Comparison of ENCODE assay signal across 7 cellular contexts in genomic region chr2:677056-677949, GRCh38. TPM values are rescaled to one million over a fixed set of nuclear protein-coding genes. Genes with fewer than 3 reads are reported as not detected.
DNase-seq lines count a peak whose midpoint lies in the region; ATAC-seq and TF ChIP-seq lines count a peak whose summit lies in the region.

Gene TMEM18, minus strand, starts transcription at chr2:677406. Its CDS starts 61 bp downstream, at chr2:677345.

- 1% methylated on average over 56 to 67 of the region's 67 CpGs for WGBS in psoas muscle, 3 donors

- intact Hi-C loops in psoas muscle (cut with DNase I) = loop anchor here (10.0 kb wide), 2 partner anchors 413 to 1137 kb away; partner anchors contain the start of genes ACP1 (in 1 of the 2) and SH3YL1 (in 1 of the 2)

- no peaks in the 10 kb centered on the region for H3K27me3 ChIP-seq in right atrium auricular region
- H3K27me3 ChIP-seq in psoas muscle (ENCODE audit: insufficient read depth in 3 of 3, low read length in 2 of 3) = no peaks in the 10 kb centered on the region

- H3K36me3 ChIP-seq in right atrium auricular region (peaks cover 10% of the 10 kb centered on the region), psoas muscle (ENCODE audit: insufficient read depth in 1 of 2, low read depth in 1 of 2) (peaks cover 0 to 4% of the 10 kb centered on the region in 2 donors)

- TF ChIP-seq POLR2A in GM15510 (IDR thresholded peaks at IDR 0.05; ENCODE audit: borderline replicate concordance, extremely low read depth, insufficient read length) = peak; percentile 94

- no peaks in the 10 kb centered on the region for H3K9me3 ChIP-seq in right atrium auricular region
- H3K9me3 ChIP-seq in psoas muscle = no peaks in the 10 kb centered on the region

- H3K4me1 ChIP-seq in right atrium auricular region (peaks cover 0 to 8% of the 10 kb centered on the region in 2 donors), psoas muscle (peaks cover 15% of the 10 kb centered on the region)

- ATAC-seq in HG02798 (IDR thresholded peaks at IDR 0.05; ENCODE audit: poor library complexity, unreplicated experiment) = peak; percentile 67
- peak; percentile 89 to 93 (median 92) for ATAC-seq in psoas muscle

- DNase-seq in NCI-H1417 treated with DMSO at 0.1 percent for 48 hours (lab: John Stamatoyannopoulos, UW) (peak; percentile 97), SW 1271 (lab: John Stamatoyannopoulos, UW) (peak; percentile 94 to 99), amniotic stem cell (lab: John Stamatoyannopoulos, UW) (peak; percentile 99), right atrium auricular region (ENCODE audit: low spot score) (peak; percentile 96), psoas muscle (peak in 1 of 2 donors; percentile 90)

- H3K4me3 ChIP-seq in right atrium auricular region = peak within 1 kb of the TSS; percentile 84 to 90
- H3K4me3 ChIP-seq in psoas muscle = peak within 1 kb of the TSS; percentile 95

- TF ChIP-seq CTCF in right atrium auricular region (IDR thresholded peaks at IDR 0.05) (peak in 1 of 2 donors; percentile 42), psoas muscle (IDR thresholded peaks at IDR 0.05) (no peak)

- H3K27ac ChIP-seq in right atrium auricular region (peak within 1 kb of the TSS; percentile 97 to 99), psoas muscle (peak within 1 kb of the TSS; percentile 97)

RNA-seq across cellular contexts. Expression of gene TMEM18, which starts in this region (rescaled TPM):
- total RNA-seq in right atrium auricular region (10 to 100 TPM in 1 of 2 donors, 1 to 10 TPM in 1; 7.6 to 11.9 TPM), psoas muscle (10 to 100 TPM; 13.3 to 22.6 (median 16.0) TPM)
- polyA plus RNA-seq in psoas muscle = 10 to 100 TPM in 2 of 3 donors, 1 to 10 TPM in 1; 8.2 to 27.9 (median 18.1) TPM
